Comparison of ENCODE assay signal across 8 cellular contexts in the genomic region with DNA sequence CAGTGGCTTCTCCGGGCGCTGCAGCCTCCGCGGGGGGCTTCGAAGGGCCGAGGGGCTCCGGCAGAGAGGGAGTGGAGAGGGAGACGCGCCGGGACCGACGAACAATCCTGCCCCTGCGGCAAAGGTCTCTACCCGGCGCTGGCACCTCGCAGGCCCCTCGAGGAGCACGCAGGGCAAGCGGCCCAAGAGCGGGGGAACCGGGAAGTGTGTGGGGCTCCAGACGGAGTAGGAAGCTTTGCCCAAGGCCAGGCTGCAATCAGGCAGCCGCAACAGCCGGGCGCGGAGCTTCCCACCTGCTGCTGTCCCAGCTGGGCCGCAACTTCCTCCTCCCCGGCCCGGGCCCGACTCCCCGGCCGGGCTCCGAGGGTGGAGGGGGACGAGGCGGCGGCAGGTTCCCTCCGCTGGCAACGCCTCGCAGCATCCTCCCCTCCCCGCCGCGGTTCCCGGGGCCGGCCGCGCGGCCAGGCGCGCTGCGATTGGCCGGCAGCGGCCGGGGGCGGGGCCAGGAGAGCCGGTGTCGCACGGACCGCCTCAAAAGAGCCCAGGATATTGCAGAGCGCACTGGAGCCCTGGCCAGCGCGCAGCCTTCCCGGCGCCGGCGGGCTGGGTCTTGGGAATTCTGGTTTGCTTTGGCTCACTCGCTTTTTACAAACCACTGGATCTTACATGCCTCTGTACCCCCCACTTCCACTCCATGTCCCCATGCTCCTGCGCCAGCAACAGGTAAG. TPM values are rescaled to one million over a fixed set of nuclear protein-coding genes. Genes with fewer than 3 reads are reported as not detected.
DNase-seq lines count a peak whose midpoint lies in the region; ATAC-seq lines count a peak whose summit lies in the region.

A gene (plus strand): TSS at position 554 of the 728 bp plus-strand sequence. CDS start 5,508 bp downstream, outside the sequence.

- ATAC-seq in HG03342 (IDR thresholded peaks at IDR 0.05; ENCODE audit: unreplicated experiment), result peak; percentile 98
- ATAC-seq in activated CD8-positive, alpha-beta T cell treated with anti-CD3 and anti-CD28 coated beads, Interleukin-2, amount 10 ng/mL, durations not matched to agents 7 days and 5 days, result peak; percentile 97
- ATAC-seq in stimulated activated naive B cell treated with anti-CD40 and anti-IgM and Interleukin-4, amounts not matched to agents 10 μg/mL and 1 μg/mL and 100 μg/mL, for 72 hours (replicated peaks), result peak; percentile 95

- POLR2A ChIA-PET in activated CD8-positive, alpha-beta T cell treated with anti-CD3 and anti-CD28 coated beads, Interleukin-2, amount 10 ng/mL, durations not matched to agents 7 days and 5 days (lab: Charles Lee), result no interaction called here

- peaks cover 15% of the 10 kb centered on the region for H3K4me1 Mint-ChIP-seq in activated CD8-positive, alpha-beta T cell treated with anti-CD3 and anti-CD28 coated beads, Interleukin-2, amount 10 ng/mL, durations not matched to agents 7 days and 5 days (ENCODE audit: low read depth)
- peaks cover 13 to 21% of the 10 kb centered on the region in 2 donors for H3K4me1 Mint-ChIP-seq in stimulated activated naive B cell treated with anti-CD40 and anti-IgM and Interleukin-4, amounts not matched to agents 10 μg/mL and 1 μg/mL and 100 μg/mL, for 72 hours

- peak within 1 kb of the TSS; percentile 82 to 97 (median 87) for H3K9ac ChIP-seq in BLaER1 treated with 17β-estradiol and CSF1 and Interleukin-3, amounts not matched to agents 10 nM and 100 nM

- DNase-seq in GM19240 (ENCODE audit: insufficient read length, low spot score), result peak; percentile 23
- peak; percentile 86 for DNase-seq in NCI-H446 treated with DMSO at 0.1 percent for 48 hours (lab: John Stamatoyannopoulos, UW)
- DNase-seq in activated CD8-positive, alpha-beta T cell treated with anti-CD3 and anti-CD28 coated beads, Interleukin-2, amount 10 ng/mL, durations not matched to agents 7 days and 5 days, result peak; percentile 73
- peak; percentile 90 for DNase-seq in middle frontal gyrus (ENCODE audit: extremely low spot score, low spot score)
- peak; percentile 68 for DNase-seq in stimulated activated naive B cell treated with anti-CD40 and anti-IgM and Interleukin-4, amounts not matched to agents 10 μg/mL and 1 μg/mL and 100 μg/mL, for 72 hours

- H3K4me3 ChIP-seq in BLaER1 treated with 17β-estradiol and CSF1 and Interleukin-3, amounts not matched to agents 10 nM and 100 nM, result peak within 1 kb of the TSS; percentile 76 to 96 (median 83)
- H3K4me3 ChIP-seq in esophagus (ENCODE audit: low read depth in 1 of 2, low read length in 2 of 2), result peak within 1 kb of the TSS; percentile 60 to 78

- H3K9me3 ChIP-seq in BLaER1 treated with 17β-estradiol and CSF1 and Interleukin-3, amounts not matched to agents 10 nM and 100 nM (replicated peaks in 1 of 11), result no peaks in the 10 kb centered on the region
- no peaks in the 10 kb centered on the region for H3K9me3 ChIP-seq in esophagus (ENCODE audit: control insufficient read depth in 2 of 2, insufficient read depth in 1 of 2, low read depth in 1 of 2, low read length in 1 of 2)

- CTCF ChIA-PET in activated CD8-positive, alpha-beta T cell treated with anti-CD3 and anti-CD28 coated beads, Interleukin-2, amount 10 ng/mL, durations not matched to agents 7 days and 5 days (lab: Charles Lee), result no interaction called here

- H3K27ac Mint-ChIP-seq in activated CD8-positive, alpha-beta T cell treated with anti-CD3 and anti-CD28 coated beads, Interleukin-2, amount 10 ng/mL, durations not matched to agents 7 days and 5 days, result no peak within 1 kb of the TSS
- peak within 1 kb of the TSS; percentile 39 for H3K27ac Mint-ChIP-seq in stimulated activated naive B cell treated with anti-CD40 and anti-IgM and Interleukin-4, amounts not matched to agents 10 μg/mL and 1 μg/mL and 100 μg/mL, for 72 hours

- H3K27me3 Mint-ChIP-seq in activated CD8-positive, alpha-beta T cell treated with anti-CD3 and anti-CD28 coated beads, Interleukin-2, amount 10 ng/mL, durations not matched to agents 7 days and 5 days (ENCODE audit: low read depth), result peaks cover 51% of the 10 kb centered on the region
- peaks cover 27 to 28% of the 10 kb centered on the region in 2 donors for H3K27me3 Mint-ChIP-seq in stimulated activated naive B cell treated with anti-CD40 and anti-IgM and Interleukin-4, amounts not matched to agents 10 μg/mL and 1 μg/mL and 100 μg/mL, for 72 hours

- H3K4me2 ChIP-seq in BLaER1 treated with 17β-estradiol and CSF1 and Interleukin-3, amounts not matched to agents 10 nM and 100 nM, result peak within 1 kb of the TSS; percentile 75 to 95 (median 86)

- no peaks in the 10 kb centered on the region for H3K27me3 ChIP-seq in BLaER1 treated with 17β-estradiol and CSF1 and Interleukin-3, amounts not matched to agents 10 nM and 100 nM
- no peaks in the 10 kb centered on the region for H3K27me3 ChIP-seq in esophagus (ENCODE audit: control insufficient read depth in 1 of 2, insufficient read depth in 2 of 2, low read length in 2 of 2)

- H3K36me3 Mint-ChIP-seq in activated CD8-positive, alpha-beta T cell treated with anti-CD3 and anti-CD28 coated beads, Interleukin-2, amount 10 ng/mL, durations not matched to agents 7 days and 5 days (ENCODE audit: low read depth), result no peaks in the 10 kb centered on the region
- H3K36me3 Mint-ChIP-seq in stimulated activated naive B cell treated with anti-CD40 and anti-IgM and Interleukin-4, amounts not matched to agents 10 μg/mL and 1 μg/mL and 100 μg/mL, for 72 hours, result no peaks in the 10 kb centered on the region

- peaks cover 47 to 60% (median 50%) of the 10 kb centered on the region in 10 experiments for H3K4me1 ChIP-seq in BLaER1 treated with 17β-estradiol and CSF1 and Interleukin-3, amounts not matched to agents 10 nM and 100 nM
- H3K4me1 ChIP-seq in esophagus (ENCODE audit: control insufficient read depth in 2 of 2, insufficient read depth in 2 of 2, low read length in 1 of 2), result peaks cover 0 to 4% of the 10 kb centered on the region in 2 donors

- 0 to 1% methylated on average over 56 to 67 of the region's 67 CpGs for WGBS in esophagus, 2 donors

- H3K36me3 ChIP-seq in BLaER1 treated with 17β-estradiol and CSF1 and Interleukin-3, amounts not matched to agents 10 nM and 100 nM, result peaks cover 0 to 8% (median 3%) of the 10 kb centered on the region in 11 experiments; a peak in 13 of 22 replicates
- H3K36me3 ChIP-seq in esophagus (ENCODE audit: control insufficient read depth in 2 of 2, insufficient read depth in 2 of 2, low read length in 1 of 2), result no peaks in the 10 kb centered on the region

- H3K9me3 Mint-ChIP-seq in activated CD8-positive, alpha-beta T cell treated with anti-CD3 and anti-CD28 coated beads, Interleukin-2, amount 10 ng/mL, durations not matched to agents 7 days and 5 days (ENCODE audit: insufficient read depth), result no peaks in the 10 kb centered on the region
- H3K9me3 Mint-ChIP-seq in stimulated activated naive B cell treated with anti-CD40 and anti-IgM and Interleukin-4, amounts not matched to agents 10 μg/mL and 1 μg/mL and 100 μg/mL, for 72 hours, result no peaks in the 10 kb centered on the region

- H3K27ac ChIP-seq in BLaER1 treated with 17β-estradiol and CSF1 and Interleukin-3, amounts not matched to agents 10 nM and 100 nM, result peak within 1 kb of the TSS; percentile 75 to 98 (median 92)
- H3K27ac ChIP-seq in esophagus (ENCODE audit: low read depth in 2 of 2, low read length in 1 of 2), result peak within 1 kb of the TSS; percentile 80 to 83

- peak within 1 kb of the TSS; percentile 49 for H3K4me3 Mint-ChIP-seq in activated CD8-positive, alpha-beta T cell treated with anti-CD3 and anti-CD28 coated beads, Interleukin-2, amount 10 ng/mL, durations not matched to agents 7 days and 5 days
- peak within 1 kb of the TSS; percentile 79 to 84 for H3K4me3 Mint-ChIP-seq in stimulated activated naive B cell treated with anti-CD40 and anti-IgM and Interleukin-4, amounts not matched to agents 10 μg/mL and 1 μg/mL and 100 μg/mL, for 72 hours

- H4K20me1 ChIP-seq in BLaER1 treated with 17β-estradiol and CSF1 and Interleukin-3, amounts not matched to agents 10 nM and 100 nM, result peaks cover 0 to 34% (median 10%) of the 10 kb centered on the region in 11 experiments; a peak in 13 of 22 replicates

RNA-seq across cellular contexts. Expression of the gene that starts here (rescaled TPM):
- not detected for total RNA-seq in activated CD8-positive, alpha-beta T cell treated with anti-CD3 and anti-CD28 coated beads, Interleukin-2, amount 10 ng/mL, durations not matched to agents 7 days and 5 days
- polyA plus RNA-seq in esophagus, result 1 to 10 TPM; 1.9 to 3.1 TPM

Comparison
In these comparisons a context has a peak if more than half of its experiments do, and no peak if none do; other contexts are left out.
1. Peak in every context shown above with its lines: DNase-seq, ATAC-seq, H3K4me3 ChIP-seq and H3K27ac ChIP-seq.
2. Peak in DNase-seq and ATAC-seq in activated CD8-positive, alpha-beta T cell treated with anti-CD3 and anti-CD28 coated beads, Interleukin-2, amount 10 ng/mL, durations not matched to agents 7 days and 5 days; RNA of the gene not detected or under 1 TPM.
3. DNase-seq: peak in every context shown above with its lines; median percentile 90 in middle frontal gyrus; 86 in NCI-H446 treated with DMSO at 0.1 percent for 48 hours; 73 in activated CD8-positive, alpha-beta T cell treated with anti-CD3 and anti-CD28 coated beads, Interleukin-2, amount 10 ng/mL, durations not matched to agents 7 days and 5 days; 68 in stimulated activated naive B cell treated with anti-CD40 and anti-IgM and Interleukin-4, amounts not matched to agents 10 μg/mL and 1 μg/mL and 100 μg/mL, for 72 hours; 23 in GM19240.